In the genomic region with DNA sequence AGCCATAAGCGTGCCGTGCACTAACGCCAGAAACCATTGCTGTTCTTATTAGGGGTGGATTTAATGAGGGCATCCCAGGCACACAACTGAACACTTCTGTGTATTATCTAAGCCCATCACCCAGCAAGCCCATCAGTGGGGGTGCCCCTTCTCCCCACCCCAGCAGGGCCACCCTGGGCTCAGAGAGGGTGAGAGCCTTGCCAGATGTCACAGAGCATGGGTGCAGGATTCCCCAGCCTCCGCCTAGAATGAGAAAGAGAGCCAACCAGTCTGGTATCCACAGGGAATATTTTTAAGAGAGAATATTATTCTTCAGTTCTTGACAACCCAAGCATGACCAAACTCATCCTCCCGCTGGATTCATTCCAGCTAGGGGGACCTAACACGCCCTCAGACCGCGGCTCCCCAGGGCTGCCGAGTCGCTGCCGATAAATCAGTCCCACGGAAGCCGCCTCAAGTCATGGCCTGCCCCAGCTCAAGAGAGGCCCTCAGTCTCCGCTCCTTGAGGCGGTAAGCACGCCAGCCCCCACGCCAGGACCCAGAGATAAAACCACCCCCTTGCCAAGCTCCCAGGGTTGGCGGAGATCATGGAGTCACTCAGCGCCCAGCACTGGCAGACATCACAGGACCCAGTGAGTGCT, we compare ENCODE assay signal across 13 cellular contexts. TPM values are rescaled to one million over a fixed set of nuclear protein-coding genes. Genes with fewer than 3 reads are reported as not detected.
DNase-seq lines count a peak whose midpoint lies in the region; ATAC-seq and TF ChIP-seq lines count a peak whose summit lies in the region.
"Had no signal": no experiment of that assay in that cellular context is flagged by ENCODE, and none has a peak within 500 bp of the region (broad histone marks: within the 10 kb centered on the region; RNA-seq: fewer than 3 reads in every experiment).

No MANE protein-coding gene starts in this region.

- H3K27ac ChIP-seq in GM23248 = peak overlapping the region; percentile 24
- H3K27ac ChIP-seq in prostate gland = peak overlapping the region in 1 of 2 donors; percentile 18

- no peaks in the 10 kb centered on the region for H4K20me1 ChIP-seq in GM23248 (ENCODE audit: insufficient read depth)

- TF ChIP-seq CTCF in prostate gland (IDR thresholded peaks at IDR 0.05) = no peak

- H3K4me2 ChIP-seq in GM23248 (ENCODE audit: unreplicated experiment) = peak overlapping the region; percentile 39

- no peaks in the 10 kb centered on the region for H3K36me3 Mint-ChIP-seq in natural killer cell treated with Interleukin-12 subunit alpha and Interleukin-12 subunit beta and Interleukin-15 and Interleukin-18, amount 100 ng/mL, for 72 hours

- no peaks in the 10 kb centered on the region for H3K9me2 ChIP-seq in GM23248 (ENCODE audit: insufficient read depth)

- peaks cover 42% of the 10 kb centered on the region for H3F3A ChIP-seq in GM23248 (ENCODE audit: insufficient read depth)

- intact Hi-C loops in prostate gland (cut with DNase I) = no loop called here

- no peak overlapping the region for H2AFZ ChIP-seq in GM23248

- DNase-seq in GM23248 = peak; percentile 65
- DNase-seq in NCI-H526 treated with DMSO at 0.1 percent for 48 hours (lab: John Stamatoyannopoulos, UW) = peak; percentile 30
- DNase-seq in prostate gland (ENCODE audit: low spot score) = peak; percentile 72
- DNase-seq in Kasumi-1 (lab: John Stamatoyannopoulos, UW) = no peak
- DNase-seq in natural killer cell treated with Interleukin-12 subunit alpha and Interleukin-12 subunit beta and Interleukin-15 and Interleukin-18, amount 100 ng/mL, for 72 hours (ENCODE audit: low spot score) = no peak
- no peak for DNase-seq in NAMALWA (ENCODE audit: low spot score)
- DNase-seq: activated gamma-delta T cell, IMR-90, midbrain, NCI-H510A treated with DMSO at 0.1 percent for 48 hours had no signal

- ATAC-seq in esophagus mucosa (peak; percentile 31), HG03045 (IDR thresholded peaks at IDR 0.05; ENCODE audit: unreplicated experiment) (no peak)
- no peak for ATAC-seq in natural killer cell treated with Interleukin-12 subunit alpha and Interleukin-12 subunit beta and Interleukin-15 and Interleukin-18, amount 100 ng/mL, for 72 hours

- no peak for TF ChIP-seq POLR2A in prostate gland (IDR thresholded peaks at IDR 0.05)

- peaks cover 6 to 14% of the 10 kb centered on the region in 2 donors for H3K27me3 Mint-ChIP-seq in natural killer cell treated with Interleukin-12 subunit alpha and Interleukin-12 subunit beta and Interleukin-15 and Interleukin-18, amount 100 ng/mL, for 72 hours

- 0 out of 2 replicates have a peak, but pooled peaks cover 3% of the 10 kb centered on the region for H3K36me3 ChIP-seq in GM23248 (ENCODE audit: low read depth)
- H3K36me3 ChIP-seq in prostate gland = no peaks in the 10 kb centered on the region

- peaks cover 10% of the 10 kb centered on the region in 2 donors for H3K4me1 Mint-ChIP-seq in natural killer cell treated with Interleukin-12 subunit alpha and Interleukin-12 subunit beta and Interleukin-15 and Interleukin-18, amount 100 ng/mL, for 72 hours (ENCODE audit: low read depth in 2 of 2)

- 30% methylated on average over 19 of the region's 19 CpGs for WGBS in GM23248 (ENCODE audit: low coverage in 1 of 2, low lambda C conversion rate in 2 of 2, missing lambda C conversion rate in 2 of 2), 2 experiments
- WGBS in prostate gland = 39% methylated on average over 19 of the region's 19 CpGs

- H3K9me3 ChIP-seq in GM23248 (ENCODE audit: low read depth) (no peaks in the 10 kb centered on the region), prostate gland (no peaks in the 10 kb centered on the region)

- H3K9ac ChIP-seq in GM23248 = peak overlapping the region; percentile 18; the same call in 1 of the 2 replicates

- no peak overlapping the region for H3K27ac Mint-ChIP-seq in natural killer cell treated with Interleukin-12 subunit alpha and Interleukin-12 subunit beta and Interleukin-15 and Interleukin-18, amount 100 ng/mL, for 72 hours
- H3K27ac Mint-ChIP-seq: dendritic cell treated with granulocyte-macrophage colony-stimulating factor and Interleukin-4, amounts not matched to agents 40 ng/mL and 50 ng/mL, for 4 days had no signal

- H3K4me1 ChIP-seq in GM23248 (ENCODE audit: insufficient read depth) (peaks cover 55% of the 10 kb centered on the region), prostate gland (replicated peaks) (no peaks in the 10 kb centered on the region)

- no peak overlapping the region for H3K4me3 ChIP-seq in GM23248
- H3K4me3 ChIP-seq in prostate gland = no peak overlapping the region

- no peaks in the 10 kb centered on the region for H3K9me3 Mint-ChIP-seq in natural killer cell treated with Interleukin-12 subunit alpha and Interleukin-12 subunit beta and Interleukin-15 and Interleukin-18, amount 100 ng/mL, for 72 hours
- H3K9me3 Mint-ChIP-seq: dendritic cell treated with granulocyte-macrophage colony-stimulating factor and Interleukin-4, amounts not matched to agents 40 ng/mL and 50 ng/mL, for 4 days had no signal

- H3K27me3 ChIP-seq in GM23248 (replicated peaks; ENCODE audit: insufficient read depth) (no peaks in the 10 kb centered on the region), prostate gland (replicated peaks; ENCODE audit: insufficient read depth) (no peaks in the 10 kb centered on the region)

- 0 out of 2 replicates have a peak, but pooled peaks cover 22% of the 10 kb centered on the region for H3K79me2 ChIP-seq in GM23248 (ENCODE audit: insufficient read depth)

- no peak overlapping the region for H3K4me3 Mint-ChIP-seq in natural killer cell treated with Interleukin-12 subunit alpha and Interleukin-12 subunit beta and Interleukin-15 and Interleukin-18, amount 100 ng/mL, for 72 hours
- H3K4me3 Mint-ChIP-seq: dendritic cell treated with granulocyte-macrophage colony-stimulating factor and Interleukin-4, amounts not matched to agents 40 ng/mL and 50 ng/mL, for 4 days had no signal

- in situ Hi-C loops in GM23248 (cut with MboI) = no loop called here

RNA-seq across cellular contexts. Expression of a gene that starts 47.2 kb away (rescaled TPM):
- 24.8 and 25.9 TPM in 2 replicates for total RNA-seq in GM23248 (2014; rRNA removed; shearing (Covaris generic))
- 4.2 and 4.4 TPM in 2 replicates for polyA plus RNA-seq in GM23248 (2016; fragmentation: Nextera tagmentation; extraction: Ambion mirVana)
- 1.7 TPM for total RNA-seq in esophagus mucosa
- total RNA-seq in prostate gland = 1 to 10 TPM; 5.5 to 5.8 TPM
- total RNA-seq in natural killer cell treated with Interleukin-12 subunit alpha and Interleukin-12 subunit beta and Interleukin-15 and Interleukin-18, amount 100 ng/mL, for 72 hours = 1 to 10 TPM in 1 of 2 donors, under 1 TPM in 1; 0.61 to 2.5 TPM

Comparison
In these comparisons a context has a peak if more than half of its experiments do, and no peak if none do; other contexts are left out.
1. DNase-seq: peak in GM23248 (single experiment), NCI-H526 treated with DMSO at 0.1 percent for 48 hours (single experiment) and prostate gland (single experiment); none in Kasumi-1 (0 of 2), natural killer cell treated with Interleukin-12 subunit alpha and Interleukin-12 subunit beta and Interleukin-15 and Interleukin-18, amount 100 ng/mL, for 72 hours (single experiment) and NAMALWA (single experiment).